In genomic region chr12:103774977-103775560, GRCh38 we compare ENCODE assay signal across 1 cellular context.
TF ChIP-seq lines count a peak whose summit lies in the region.

No MANE protein-coding gene starts in this region.

TF ChIP-seq in GM23338, 12 proteins besides CTCF, POLR2A, EP300 and RAD21 (continued from another document):
- no peak for TF ChIP-seq ZNF462 (CRISPR knock-in tag; IDR thresholded peaks at IDR 0.05)
- no peak for TF ChIP-seq EZH2phosphoT487 (IDR thresholded peaks at IDR 0.05; ENCODE audit: unreplicated experiment)
- TF ChIP-seq ETS1 (IDR thresholded peaks at IDR 0.05), result no peak
- TF ChIP-seq CREB1 (CRISPR knock-in tag; IDR thresholded peaks at IDR 0.05; ENCODE audit: low read depth), result no peak
- no peak for TF ChIP-seq REST (IDR thresholded peaks at IDR 0.05; ENCODE audit: unreplicated experiment)
- no peak for TF ChIP-seq STAT1 (IDR thresholded peaks at IDR 0.05; ENCODE audit: unreplicated experiment)
